8 cellular contexts compared by ENCODE assay signal in genomic region chr11:108593910-108594434, GRCh38. TPM values are rescaled to one million over a fixed set of nuclear protein-coding genes. Genes with fewer than 3 reads are reported as not detected.
DNase-seq lines count a peak whose midpoint lies in the region; ATAC-seq and TF ChIP-seq lines count a peak whose summit lies in the region.

No MANE protein-coding gene starts in this region.

- intact Hi-C loops in natural killer cell (cut with micrococcal nuclease), result loop anchor here (1.0 kb wide), 2 partner anchors 56 to 127 kb away; partner anchors contain the start of gene C11orf65

- no peak overlapping the region for H3K27ac ChIP-seq in coronary artery

- H3K27ac Mint-ChIP-seq in IgD-negative memory B cell (no peak overlapping the region), natural killer cell (peak overlapping the region in 1 of 2 donors; percentile 97)

- DNase-seq in AG09309 (ENCODE audit: low read depth) (no peak), coronary artery (ENCODE audit: low spot score) (no peak), natural killer cell (no peak), epidermal melanocyte (ENCODE audit: insufficient read length, low spot score) (no peak)

- H3K4me3 ChIP-seq in AG09309 (ENCODE audit: control insufficient read depth, low read depth, low read length) (peak overlapping the region; percentile 50), coronary artery (peak overlapping the region; percentile 79)

- no peaks in the 10 kb centered on the region for H3K9me3 Mint-ChIP-seq in IgD-negative memory B cell
- no peaks in the 10 kb centered on the region for H3K9me3 Mint-ChIP-seq in natural killer cell

- peaks cover 2% of the 10 kb centered on the region for H3K36me3 Mint-ChIP-seq in IgD-negative memory B cell
- H3K36me3 Mint-ChIP-seq in natural killer cell, result peaks cover 6% of the 10 kb centered on the region

- peak overlapping the region; percentile 94 to 99 (median 96) for H3K4me3 Mint-ChIP-seq in IgD-negative memory B cell
- peak overlapping the region; percentile 100 for H3K4me3 Mint-ChIP-seq in natural killer cell

- H3K27me3 Mint-ChIP-seq in IgD-negative memory B cell (peaks cover 28% of the 10 kb centered on the region), natural killer cell (ENCODE audit: low read depth in 2 of 2) (peaks cover 29 to 45% of the 10 kb centered on the region in 2 donors)

- TF ChIP-seq CTCF in AG09309 (IDR thresholded peaks at IDR 0.05; ENCODE audit: control insufficient read depth, insufficient read depth, low read depth, low read length, missing control alignments) (no peak), coronary artery (IDR thresholded peaks at IDR 0.05) (no peak), natural killer cell (IDR thresholded peaks at IDR 0.05) (no peak)

- H3K4me1 Mint-ChIP-seq in IgD-negative memory B cell (peaks cover 8 to 14% (median 9%) of the 10 kb centered on the region in 3 donors), natural killer cell (peaks cover 18 to 19% of the 10 kb centered on the region in 2 donors)

- ATAC-seq in natural killer cell (no peak), HG02610 (IDR thresholded peaks at IDR 0.05; ENCODE audit: unreplicated experiment) (no peak), HG02981 (IDR thresholded peaks at IDR 0.05; ENCODE audit: unreplicated experiment) (no peak), HG03469 (IDR thresholded peaks at IDR 0.05; ENCODE audit: unreplicated experiment) (no peak)

RNA-seq across cellular contexts. Expression of gene EXPH5, which starts 0.4 kb away (rescaled TPM):
- 0.05 TPM for polyA plus RNA-seq in IgD-negative memory B cell
- 1 to 10 TPM; 1.5 to 5.4 (median 2.6) TPM for total RNA-seq in natural killer cell
